In genomic region chr2:201915446-201915845, GRCh38 we compare ENCODE assay signal across 14 cellular contexts.
DNase-seq lines count a peak whose midpoint lies in the region; ATAC-seq and TF ChIP-seq lines count a peak whose summit lies in the region.
"Had no signal": no experiment of that assay in that cellular context is flagged by ENCODE, and none has a peak within 500 bp of the region (broad histone marks: within the 10 kb centered on the region; RNA-seq: fewer than 3 reads in every experiment).

No MANE protein-coding gene starts in this region.

- TF ChIP-seq CTCF in BE2C (IDR thresholded peaks at IDR 0.05; ENCODE audit: low read depth, low read length) (peak; percentile 19; the same call in 1 of the 2 replicates), left ventricle myocardium inferior (IDR thresholded peaks at IDR 0.05; ENCODE audit: borderline replicate concordance) (no peak)

- intact Hi-C loops in left ventricle myocardium inferior (cut with micrococcal nuclease) = no loop called here

- peak; percentile 92 for ATAC-seq in GM19351 (IDR thresholded peaks at IDR 0.05; ENCODE audit: unreplicated experiment)
- ATAC-seq in HG03159 (IDR thresholded peaks at IDR 0.05; ENCODE audit: unreplicated experiment) = peak; percentile 83
- ATAC-seq: activated CD8-positive, alpha-beta T cell treated with anti-CD3 and anti-CD28 coated beads for 36 hours had no signal

- H3K9me3 ChIP-seq in BE2C = no peaks in the 10 kb centered on the region
- H3K9me3 ChIP-seq in left ventricle myocardium inferior (replicated peaks) = no peaks in the 10 kb centered on the region
- H3K9me3 ChIP-seq: colonic mucosa had no signal

- H3K4me3 ChIP-seq in BE2C (ENCODE audit: low read depth, low read length) (no peak overlapping the region), left ventricle myocardium inferior (no peak overlapping the region)
- H3K4me3 ChIP-seq: colonic mucosa had no signal

- no peaks in the 10 kb centered on the region for H3K4me1 ChIP-seq in BE2C
- H3K4me1 ChIP-seq in left ventricle myocardium inferior = no peaks in the 10 kb centered on the region
- H3K4me1 ChIP-seq: colonic mucosa had no signal

- H3K36me3 ChIP-seq in BE2C = no peaks in the 10 kb centered on the region
- H3K36me3 ChIP-seq in left ventricle myocardium inferior = no peaks in the 10 kb centered on the region
- H3K36me3 ChIP-seq: colonic mucosa had no signal

- H3K27me3 ChIP-seq in BE2C (no peaks in the 10 kb centered on the region), left ventricle myocardium inferior (ENCODE audit: low read depth) (peaks cover 39% of the 10 kb centered on the region)
- H3K27me3 ChIP-seq: colonic mucosa had no signal

- DNase-seq in BE2C (no peak), RPMI8226 (peak; percentile 34), NK-92 (lab: John Stamatoyannopoulos, UW; ENCODE audit: unreplicated experiment) (no peak), NCI-H446 (lab: John Stamatoyannopoulos, UW) (no peak), left ventricle myocardium inferior (no peak)
- no peak for DNase-seq in stimulated activated CD4-positive, alpha-beta T cell treated with anti-CD3 and anti-CD28 coated beads, Interleukin-2, amount 100 ng/mL, for 24 hours
- DNase-seq: activated CD8-positive, alpha-beta T cell treated with anti-CD3 and anti-CD28 coated beads for 36 hours; activated naive CD8-positive, alpha-beta T cell treated with anti-CD3 and anti-CD28 coated beads for 36 hours; colonic mucosa; EL; NCI-H69; stimulated activated CD4-positive, alpha-beta T cell treated with anti-CD3 and anti-CD28 coated beads, Interleukin-12 subunit alpha, Interleukin-12 subunit beta, amount 100 ng/mL, for 4 hours had no signal

- H3K27ac ChIP-seq in left ventricle myocardium inferior (replicated peaks) = no peak overlapping the region
- H3K27ac ChIP-seq: colonic mucosa had no signal
